Comparison of ENCODE assay signal across 9 cellular contexts in the genomic region with DNA sequence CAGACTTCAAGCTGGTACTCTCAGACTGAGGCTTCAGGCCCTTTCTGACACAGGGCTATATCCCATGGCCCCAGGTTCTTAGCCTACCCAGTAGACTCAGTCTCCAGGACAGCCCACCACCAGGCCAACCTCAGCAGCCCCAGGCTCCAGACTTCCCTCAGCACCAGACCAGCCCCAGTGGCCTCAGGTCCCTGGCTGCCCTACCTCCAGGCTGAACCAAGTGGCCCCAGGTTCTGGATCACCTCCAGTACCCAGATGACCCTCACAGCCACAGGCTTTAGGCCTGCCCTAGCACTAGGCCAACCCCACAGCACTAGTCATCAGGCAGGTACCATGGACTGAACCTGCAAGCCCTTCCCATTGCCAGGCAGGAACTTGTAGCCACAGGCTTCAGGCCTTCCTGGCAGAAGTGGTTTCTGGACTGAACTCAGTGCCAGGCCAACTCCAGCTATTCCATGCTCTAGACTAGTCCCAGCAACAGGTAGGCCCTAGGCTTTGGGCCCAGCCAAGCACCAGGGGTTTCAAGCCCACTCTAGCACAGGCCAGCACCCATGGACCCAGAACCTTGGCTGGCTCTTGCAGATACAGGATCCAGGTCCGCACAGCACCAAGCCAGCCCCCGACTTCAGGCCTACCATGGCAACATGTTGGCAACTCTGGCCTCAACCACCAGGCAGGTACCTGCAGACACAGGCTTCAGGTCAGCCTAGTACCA.
"Had no signal": no experiment of that assay in that cellular context is flagged by ENCODE, and none has a peak within 500 bp of the region (broad histone marks: within the 10 kb centered on the region; RNA-seq: fewer than 3 reads in every experiment).

No MANE protein-coding gene starts in this region.

- H3K4me3 Mint-ChIP-seq: H9, IgD-negative memory B cell had no signal

- FAIRE-seq: H54, HepG2 had no signal

- DNase-seq: GM23248, GOT3, H9, HCEC 1CT, KBM-7 had no signal

- H3K27ac Mint-ChIP-seq: H9 had no signal

- H3K4me1 Mint-ChIP-seq: H9 had no signal

- H3K27me3 Mint-ChIP-seq: IgD-negative memory B cell had no signal

- H3K36me3 Mint-ChIP-seq: IgD-negative memory B cell had no signal

- H3K9ac ChIP-seq: GM23248 had no signal

- H3K27ac ChIP-seq: GM23248, HL-60 had no signal

- H2AFZ ChIP-seq: GM23248 had no signal

- H3K4me3 ChIP-seq: GM23248 had no signal

- H3K9me3 Mint-ChIP-seq: IgD-negative memory B cell had no signal
